8 cellular contexts compared by ENCODE assay signal in genomic region chr6:28587011-28587745, GRCh38.
A peak's percentile ranks its signal among the peaks of the same experiment; 100 is the strongest.
DNase-seq lines count a peak whose midpoint lies in the region; ATAC-seq and TF ChIP-seq lines count a peak whose summit lies in the region.

No MANE protein-coding gene starts in this region.

- H2AFZ ChIP-seq in hepatocyte: peak overlapping the region; percentile 72

- H3K27me3 ChIP-seq in CD4-positive, alpha-beta T cell (ENCODE audit: control insufficient read depth, insufficient read depth, low read length): peaks cover 80% of the 10 kb centered on the region
- H3K27me3 ChIP-seq in SJCRH30 (no peaks in the 10 kb centered on the region), hepatocyte (no peaks in the 10 kb centered on the region)

- POLR2A ChIA-PET in CD4-positive, alpha-beta T cell (lab: Charles Lee): interaction anchor here (0.6 to 1.2 kb wide), 6 partner anchors 81 to 335 kb away, joined by 3 to 4 read pairs (median 3); partner anchors contain the start of genes ZKSCAN3, ZKSCAN4 and ZSCAN26
- POLR2A ChIA-PET in activated naive CD8-positive, alpha-beta T cell treated with anti-CD3 and anti-CD28 coated beads, Interleukin-2, amount 10 ng/mL, durations not matched to agents 7 days and 5 days (lab: Charles Lee): interaction anchor here (0.5 kb wide), 1 partner anchor 63 kb away, joined by 5 read pairs; no protein-coding TSS in a partner anchor

- no peaks in the 10 kb centered on the region for H3K36me3 ChIP-seq in SJCRH30
- H3K36me3 ChIP-seq in hepatocyte (replicated peaks; ENCODE audit: insufficient read depth, low read depth): no peaks in the 10 kb centered on the region

- no peaks in the 10 kb centered on the region for H3K9me2 ChIP-seq in hepatocyte (replicated peaks; ENCODE audit: insufficient read depth)

- H3K4me2 ChIP-seq in hepatocyte: peak overlapping the region; percentile 82

- H3K4me3 ChIP-seq in SJCRH30 (peak overlapping the region; percentile 56), hepatocyte (peak overlapping the region; percentile 66)

- peak; percentile 28 to 68 (median 48) for DNase-seq in CD4-positive, alpha-beta T cell
- DNase-seq in HUDEP-2 (lab: John Stamatoyannopoulos, UW; ENCODE audit: unreplicated experiment in 76 of 76): peak in 71 of 76 experiments; percentile 38 to 90 (median 73)
- DNase-seq in SJCRH30: peak; percentile 22 to 24
- peak; percentile 68 for DNase-seq in activated naive CD8-positive, alpha-beta T cell treated with anti-CD3 and anti-CD28 coated beads, Interleukin-2, amount 10 ng/mL, durations not matched to agents 7 days and 5 days
- DNase-seq in hepatocyte (ENCODE audit: low spot score): peak; percentile 90
- DNase-seq in sciatic nerve (ENCODE audit: low spot score): peak; percentile 61
- DNase-seq in cortex of kidney (lab: John Stamatoyannopoulos, UW): no peak

- CTCF ChIA-PET in CD4-positive, alpha-beta T cell (lab: Charles Lee): interaction anchor here (1.5 kb wide), 1 partner anchor 10 kb away, joined by 4 read pairs; no protein-coding TSS in a partner anchor

- WGBS in hepatocyte (ENCODE audit: low lambda C conversion rate, missing lambda C conversion rate): 1% methylated on average over 40 of the region's 40 CpGs

- H3K9me3 Mint-ChIP-seq in CD4-positive, alpha-beta T cell: peaks cover 2% of the 10 kb centered on the region
- H3K9me3 Mint-ChIP-seq in activated naive CD8-positive, alpha-beta T cell treated with anti-CD3 and anti-CD28 coated beads, Interleukin-2, amount 10 ng/mL, durations not matched to agents 7 days and 5 days: peaks cover 6% of the 10 kb centered on the region

- intact Hi-C loops in CD4-positive, alpha-beta T cell (cut with DNase I, micrococcal nuclease): loop anchor here (5.0 to 10.0 kb wide), 2 partner anchors 92 to 190 kb away; partner anchors contain the start of gene ZSCAN12 (in 2 of the 2)
- intact Hi-C loops in sciatic nerve (cut with DNase I): no loop called here

- peaks cover 32% of the 10 kb centered on the region for H3K79me2 ChIP-seq in hepatocyte

- no peak overlapping the region for H3K27ac ChIP-seq in CD4-positive, alpha-beta T cell (ENCODE audit: low read depth, low read length)
- H3K27ac ChIP-seq in SJCRH30: peak overlapping the region; percentile 33; the same call in 1 of the 2 replicates
- peak overlapping the region; percentile 92 for H3K27ac ChIP-seq in hepatocyte

- H3K27ac Mint-ChIP-seq in CD4-positive, alpha-beta T cell: peak overlapping the region; percentile 55
- H3K27ac Mint-ChIP-seq in activated naive CD8-positive, alpha-beta T cell treated with anti-CD3 and anti-CD28 coated beads, Interleukin-2, amount 10 ng/mL, durations not matched to agents 7 days and 5 days: peak overlapping the region; percentile 50

- ATAC-seq in CD4-positive, alpha-beta T cell (ENCODE audit: poor library complexity): peak; percentile 82
- ATAC-seq in GM19463 (IDR thresholded peaks at IDR 0.05; ENCODE audit: unreplicated experiment) (peak; percentile 82), sciatic nerve (peak; percentile 86)
- peak; percentile 87 for ATAC-seq in activated naive CD8-positive, alpha-beta T cell treated with anti-CD3 and anti-CD28 coated beads, Interleukin-2, amount 10 ng/mL, durations not matched to agents 7 days and 5 days (ENCODE audit: low read depth)

- peaks cover 83% of the 10 kb centered on the region for H3K27me3 Mint-ChIP-seq in CD4-positive, alpha-beta T cell
- peaks cover 71% of the 10 kb centered on the region for H3K27me3 Mint-ChIP-seq in activated naive CD8-positive, alpha-beta T cell treated with anti-CD3 and anti-CD28 coated beads, Interleukin-2, amount 10 ng/mL, durations not matched to agents 7 days and 5 days

- H4K20me1 ChIP-seq in hepatocyte (ENCODE audit: insufficient read depth, poor library complexity, severe bottlenecking): no peaks in the 10 kb centered on the region

- H3K4me3 Mint-ChIP-seq in CD4-positive, alpha-beta T cell: peak overlapping the region; percentile 90
- H3K4me3 Mint-ChIP-seq in activated naive CD8-positive, alpha-beta T cell treated with anti-CD3 and anti-CD28 coated beads, Interleukin-2, amount 10 ng/mL, durations not matched to agents 7 days and 5 days: peak overlapping the region; percentile 82

- no peak for TF ChIP-seq CTCF in CD4-positive, alpha-beta T cell (IDR thresholded peaks at IDR 0.05)
- TF ChIP-seq CTCF in hepatocyte (IDR thresholded peaks at IDR 0.05; ENCODE audit: poor library complexity): no peak

- H3K36me3 Mint-ChIP-seq in CD4-positive, alpha-beta T cell (ENCODE audit: low read depth): peaks cover 3% of the 10 kb centered on the region
- H3K36me3 Mint-ChIP-seq in activated naive CD8-positive, alpha-beta T cell treated with anti-CD3 and anti-CD28 coated beads, Interleukin-2, amount 10 ng/mL, durations not matched to agents 7 days and 5 days: no peaks in the 10 kb centered on the region

- H3K4me1 ChIP-seq in SJCRH30 (no peaks in the 10 kb centered on the region), hepatocyte (ENCODE audit: insufficient read depth) (peaks cover 21% of the 10 kb centered on the region)

- H3K4me1 Mint-ChIP-seq in CD4-positive, alpha-beta T cell (ENCODE audit: low read depth): peaks cover 31% of the 10 kb centered on the region
- peaks cover 26% of the 10 kb centered on the region for H3K4me1 Mint-ChIP-seq in activated naive CD8-positive, alpha-beta T cell treated with anti-CD3 and anti-CD28 coated beads, Interleukin-2, amount 10 ng/mL, durations not matched to agents 7 days and 5 days

- H3K9me3 ChIP-seq in CD4-positive, alpha-beta T cell (ENCODE audit: control insufficient read depth, low read length): peaks cover 11% of the 10 kb centered on the region
- H3K9me3 ChIP-seq in SJCRH30 (replicated peaks) (no peaks in the 10 kb centered on the region), hepatocyte (ENCODE audit: low read depth) (no peaks in the 10 kb centered on the region)
